24 cellular contexts compared by ENCODE assay signal in the genomic region with DNA sequence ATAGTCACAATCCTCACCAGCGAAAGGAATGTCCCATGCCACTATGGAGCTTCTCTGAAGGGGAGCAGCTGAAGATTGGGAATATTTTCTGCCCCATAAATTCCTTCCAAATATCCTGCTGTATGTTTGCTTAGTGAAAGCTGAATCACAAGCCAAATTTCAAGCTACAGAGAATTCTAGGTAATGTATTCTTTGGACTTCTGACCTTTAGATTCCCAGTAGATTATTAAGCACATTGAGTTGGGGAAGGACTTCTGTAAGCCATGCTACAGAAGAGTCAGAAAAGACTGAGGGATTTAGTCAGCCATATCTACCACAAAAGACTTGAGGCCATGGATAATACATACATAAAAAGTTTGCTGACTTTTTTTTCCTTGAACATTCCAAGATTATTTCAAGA.
"Had no signal": no experiment of that assay in that cellular context is flagged by ENCODE, and none has a peak within 500 bp of the region (broad histone marks: within the 10 kb centered on the region; RNA-seq: fewer than 3 reads in every experiment).

No MANE protein-coding gene starts in this region.

- ATAC-seq: esophagus mucosa; gastrocnemius medialis; left colon; naive thymus-derived CD4-positive, alpha-beta T cell; right cardiac atrium; stimulated activated effector memory CD8-positive, alpha-beta T cell treated with anti-CD3 and anti-CD28 coated beads, Interleukin-12 subunit alpha, Interleukin-12 subunit beta, amount 100 ng/mL, for 72 hours; stimulated activated naive CD8-positive, alpha-beta T cell treated with anti-CD3 and anti-CD28 coated beads, Interleukin-15, Interleukin-2, amounts not matched to agents 100 U/mL and 50 U/mL, for 24 hours had no signal

- H3K36me3 ChIP-seq: gastrocnemius medialis, prostate gland, sigmoid colon, thoracic aorta, tibial nerve, upper lobe of left lung had no signal

- H3K27ac ChIP-seq: epithelial cell of prostate, gastrocnemius medialis, prostate gland, sigmoid colon, thoracic aorta, tibial nerve, upper lobe of left lung had no signal

- FAIRE-seq: kidney, urothelium cell line had no signal

- H3K27me3 ChIP-seq: gastrocnemius medialis, sigmoid colon, tibial nerve, upper lobe of left lung had no signal

- H3K4me3 ChIP-seq: gastrocnemius medialis, lung, prostate gland, sigmoid colon, thoracic aorta, tibial nerve, upper lobe of left lung had no signal

- H3K9me3 ChIP-seq: gastrocnemius medialis, prostate gland, sigmoid colon, thoracic aorta, tibial nerve, upper lobe of left lung had no signal

- DNase-seq: cortex of kidney; foreskin fibroblast; gastrocnemius medialis; head of caudate nucleus; kidney; left colon; midbrain; naive thymus-derived CD4-positive, alpha-beta T cell; nephron progenitor cell; nucleus accumbens; right cardiac atrium; sigmoid colon; stimulated activated CD4-positive, alpha-beta T cell treated with anti-CD3 and anti-CD28 coated beads, Interleukin-2, amount 100 ng/mL, for 24 hours; stimulated activated CD4-positive, alpha-beta T cell treated with anti-CD3 and anti-CD28 coated beads, Interleukin-4, amount 100 ng/mL, for 24 hours; stimulated activated naive CD8-positive, alpha-beta T cell treated with anti-CD3 and anti-CD28 coated beads, Interleukin-15, Interleukin-2, amounts not matched to agents 100 U/mL and 50 U/mL, for 24 hours; upper lobe of left lung had no signal

- H3K4me1 ChIP-seq: gastrocnemius medialis, prostate gland, sigmoid colon, tibial nerve, upper lobe of left lung had no signal
